ENCODE assay signal across 8 cellular contexts in genomic region chr11:9461760-9462134, GRCh38. TPM values are rescaled to one million over a fixed set of nuclear protein-coding genes. Genes with fewer than 3 reads are reported as not detected.
DNase-seq lines count a peak whose midpoint lies in the region; ATAC-seq and TF ChIP-seq lines count a peak whose summit lies in the region.

No MANE protein-coding gene starts in this region.

- TF ChIP-seq CTCF in AG04450 (IDR thresholded peaks at IDR 0.05; ENCODE audit: low read depth, low read length) (no peak), VCaP (conservative IDR thresholded peaks at IDR 0.05) (no peak), foreskin keratinocyte (conservative IDR thresholded peaks at IDR 0.05) (no peak), prostate gland (IDR thresholded peaks at IDR 0.05) (no peak)

- H3K4me3 ChIP-seq in AG04450 (ENCODE audit: low read depth, low read length) (peak overlapping the region; percentile 67), H7 (ENCODE audit: insufficient read depth, low read depth, low read length) (peak overlapping the region; percentile 89), prostate gland (peak overlapping the region; percentile 72 to 95)

- H3K4me1 ChIP-seq in foreskin keratinocyte (peaks cover 7% of the 10 kb centered on the region), prostate gland (replicated peaks) (no peaks in the 10 kb centered on the region)

- no peak for TF ChIP-seq POLR2A in prostate gland (IDR thresholded peaks at IDR 0.05)

- WGBS in prostate gland: 1% methylated on average over 10 of the region's 10 CpGs

- no peak for DNase-seq in AG04450 (ENCODE audit: low read depth, low spot score)
- no peak for DNase-seq in H7
- DNase-seq in foreskin keratinocyte: peak; percentile 4 to 22
- DNase-seq in prostate gland (ENCODE audit: low spot score): no peak
- DNase-seq in AG08395 (ENCODE audit: low spot score): no peak
- no peak for DNase-seq in nucleus accumbens (lab: John Stamatoyannopoulos, UW)
- no peak for DNase-seq in stimulated activated CD4-positive, alpha-beta T cell treated with anti-CD3 and anti-CD28 coated beads, Interleukin-1b, Interleukin-23, amount 100 ng/mL, for 48 hours

- no peak for ATAC-seq in foreskin keratinocyte

- intact Hi-C loops in prostate gland (cut with DNase I): loop anchor here (2.0 to 10.0 kb wide), 2 partner anchors 147 to 151 kb away; partner anchors contain the start of gene TMEM41B

- POLR2A ChIA-PET in AG04450 (lab: Yijun Ruan, JAX): interaction anchor here (0.7 to 2.6 kb wide), 11 partner anchors 12 to 1945 kb away, joined by 3 to 27 read pairs (median 7); partner anchors contain the start of genes DENND5A and IPO7

- H3K27ac ChIP-seq in AG04450 (ENCODE audit: low read depth, low read length): peak overlapping the region; percentile 99
- H3K27ac ChIP-seq in VCaP: peak overlapping the region; percentile 99
- H3K27ac ChIP-seq in foreskin keratinocyte: peak overlapping the region; percentile 99
- H3K27ac ChIP-seq in prostate gland: peak overlapping the region; percentile 99 to 100

- H3K36me3 ChIP-seq in H7 (replicated peaks; ENCODE audit: control insufficient read depth, insufficient read depth, low read length) (no peaks in the 10 kb centered on the region), prostate gland (no peaks in the 10 kb centered on the region)

- H3K27me3 ChIP-seq in AG04450 (ENCODE audit: control insufficient read depth, insufficient read depth, low read length) (no peaks in the 10 kb centered on the region), H7 (ENCODE audit: control insufficient read depth, insufficient read depth, low read length) (no peaks in the 10 kb centered on the region), foreskin keratinocyte (no peaks in the 10 kb centered on the region), prostate gland (replicated peaks; ENCODE audit: insufficient read depth) (no peaks in the 10 kb centered on the region)

- H3K9me3 ChIP-seq in AG04450 (ENCODE audit: control insufficient read depth, insufficient read depth, low read length): peaks cover 8% of the 10 kb centered on the region; the same call in 1 of the 2 replicates
- H3K9me3 ChIP-seq in prostate gland: no peaks in the 10 kb centered on the region

- CTCF ChIA-PET in AG04450 (lab: Charles Lee): no interaction called here

RNA-seq across cellular contexts. Expression of gene ZNF143, which starts 0.9 kb away (rescaled TPM):
- 29.1 and 29.4 TPM in 2 replicates for polyA plus RNA-seq in AG04450 (2011; rRNA removed)
- polyA minus RNA-seq in AG04450 (2011; rRNA and poly(A)+ RNA removed): 90.4 and 98.3 TPM in 2 replicates
- 55.7 and 64.1 TPM in 2 replicates for total RNA-seq in H7 (2014; rRNA removed; shearing (Covaris generic))
- 22.7 and 24.1 TPM in 2 replicates for total RNA-seq in foreskin keratinocyte
- polyA plus RNA-seq in foreskin keratinocyte: 10.8 and 11.4 TPM in 2 replicates
- 10 to 100 TPM; 15.5 to 41.1 TPM for total RNA-seq in prostate gland

Comparison
In these comparisons a context has a peak if more than half of its experiments do, and no peak if none do; other contexts are left out.
1. DNase-seq: peak in foreskin keratinocyte (2 of 2); none in AG04450 (single experiment), H7 (single experiment), prostate gland (single experiment), AG08395 (single experiment), nucleus accumbens (0 of 56) and stimulated activated CD4-positive, alpha-beta T cell treated with anti-CD3 and anti-CD28 coated beads, Interleukin-1b, Interleukin-23, amount 100 ng/mL, for 48 hours (single experiment).
2. Peak in every context shown above with its lines, with median percentiles within 50 percentile points of each other: H3K27ac ChIP-seq and H3K4me3 ChIP-seq.